Comparison of ENCODE assay signal across 1 cellular context in genomic region chr1:66084442-66084841, GRCh38.
TF ChIP-seq lines count a peak whose summit lies in the region.

No MANE protein-coding gene starts in this region.

TF ChIP-seq in GM12878, 131 proteins besides CTCF, POLR2A, EP300 and RAD21 (continued from another document):
- TF ChIP-seq CUX1 (IDR thresholded peaks at IDR 0.05; ENCODE audit: insufficient replicate concordance, low read depth, low read length): no peak
- no peak for TF ChIP-seq RBBP5 (conservative IDR thresholded peaks at IDR 0.05)
- TF ChIP-seq ATF7 (IDR thresholded peaks at IDR 0.05; ENCODE audit: low read depth): no peak
- no peak for TF ChIP-seq CHD4 (IDR thresholded peaks at IDR 0.05)
